Comparison of ENCODE assay signal across 1 cellular context in the genomic region with DNA sequence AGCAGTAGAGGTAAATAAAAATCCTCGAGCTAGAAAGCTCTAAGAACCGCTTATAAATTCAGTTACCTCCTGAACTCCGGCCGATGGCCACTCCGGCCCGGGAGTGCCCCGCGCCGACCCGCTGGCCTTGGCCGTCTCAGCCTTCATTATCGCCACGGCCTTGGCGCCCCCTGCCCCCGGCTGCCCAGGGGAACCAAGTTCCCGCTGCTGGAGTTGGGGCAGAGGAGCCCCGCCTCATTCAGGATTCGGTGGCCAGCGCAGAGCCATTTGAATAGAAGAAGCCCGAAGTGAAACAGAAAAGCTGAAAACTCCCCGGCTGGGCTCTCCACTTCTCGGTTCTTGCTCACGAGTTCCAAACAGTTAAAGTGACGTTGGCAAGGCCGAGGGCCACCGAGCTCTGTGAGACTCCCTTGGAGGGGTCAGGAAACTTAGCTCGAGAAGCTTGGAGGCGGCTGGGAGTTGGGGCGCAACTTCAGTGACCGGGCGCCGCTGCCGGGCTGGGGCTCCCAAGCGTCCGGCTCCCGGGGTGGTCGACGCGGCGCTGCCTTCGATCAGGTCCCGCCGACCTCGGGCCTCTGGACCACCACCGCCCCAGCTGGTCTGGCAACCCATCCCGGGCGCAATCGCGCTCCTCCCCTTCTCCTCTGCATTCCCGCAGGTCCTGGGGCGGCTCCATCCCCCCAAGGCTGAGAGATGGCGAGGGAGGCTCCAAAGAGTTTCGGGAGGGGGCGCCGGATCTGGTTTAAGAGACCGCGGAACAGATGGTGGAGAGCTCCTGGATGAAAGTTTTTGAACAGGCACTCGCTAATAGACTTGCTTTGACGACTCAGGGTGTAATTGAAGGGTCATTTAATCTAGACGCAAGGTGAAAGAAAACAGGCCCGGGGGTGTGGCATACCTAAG.
TF ChIP-seq lines count a peak whose summit lies in the region.

No MANE protein-coding gene starts in this region.

TF ChIP-seq in GM12878, 131 proteins besides CTCF, POLR2A, EP300 and RAD21:
- TF ChIP-seq, protein P1, sequence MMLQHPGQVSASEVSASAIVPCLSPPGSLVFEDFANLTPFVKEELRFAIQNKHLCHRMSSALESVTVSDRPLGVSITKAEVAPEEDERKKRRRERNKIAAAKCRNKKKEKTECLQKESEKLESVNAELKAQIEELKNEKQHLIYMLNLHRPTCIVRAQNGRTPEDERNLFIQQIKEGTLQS (IDR thresholded peaks at IDR 0.05; ENCODE audit: borderline replicate concordance, extremely low read depth, low read depth, low read length), result no peak
- TF ChIP-seq SUPT20H (IDR thresholded peaks at IDR 0.05; ENCODE audit: borderline replicate concordance, control insufficient read depth, low read depth, low read length), result no peak
- TF ChIP-seq, protein P2, sequence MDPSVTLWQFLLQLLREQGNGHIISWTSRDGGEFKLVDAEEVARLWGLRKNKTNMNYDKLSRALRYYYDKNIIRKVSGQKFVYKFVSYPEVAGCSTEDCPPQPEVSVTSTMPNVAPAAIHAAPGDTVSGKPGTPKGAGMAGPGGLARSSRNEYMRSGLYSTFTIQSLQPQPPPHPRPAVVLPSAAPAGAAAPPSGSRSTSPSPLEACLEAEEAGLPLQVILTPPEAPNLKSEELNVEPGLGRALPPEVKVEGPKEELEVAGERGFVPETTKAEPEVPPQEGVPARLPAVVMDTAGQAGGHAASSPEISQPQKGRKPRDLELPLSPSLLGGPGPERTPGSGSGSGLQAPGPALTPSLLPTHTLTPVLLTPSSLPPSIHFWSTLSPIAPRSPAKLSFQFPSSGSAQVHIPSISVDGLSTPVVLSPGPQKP (IDR thresholded peaks at IDR 0.05; ENCODE audit: low read depth, low read length), result no peak
